In genomic region chr4:2511645-2512131, GRCh38 we compare ENCODE assay signal across 16 cellular contexts. TPM values are rescaled to one million over a fixed set of nuclear protein-coding genes. Genes with fewer than 3 reads are reported as not detected.
DNase-seq lines count a peak whose midpoint lies in the region; ATAC-seq and TF ChIP-seq lines count a peak whose summit lies in the region.
"Had no signal": no experiment of that assay in that cellular context is flagged by ENCODE, and none has a peak within 500 bp of the region (broad histone marks: within the 10 kb centered on the region; RNA-seq: fewer than 3 reads in every experiment).

No MANE protein-coding gene starts in this region.

- peaks cover 84% of the 10 kb centered on the region for H3K36me3 ChIP-seq in CD4-positive, CD25-positive, alpha-beta regulatory T cell (ENCODE audit: control insufficient read depth, insufficient read depth, low read length)
- H3K36me3 ChIP-seq in naive thymus-derived CD4-positive, alpha-beta T cell (ENCODE audit: control insufficient read depth in 2 of 3, insufficient read depth in 3 of 3, low read length in 3 of 3): peaks cover 11 to 82% (median 25%) of the 10 kb centered on the region in 3 experiments

- H3K4me1 ChIP-seq in CD4-positive, CD25-positive, alpha-beta regulatory T cell (ENCODE audit: control insufficient read depth, insufficient read depth, low read length, poor library complexity, severe bottlenecking): no peaks in the 10 kb centered on the region
- peaks cover 0 to 13% of the 10 kb centered on the region in 2 donors for H3K4me1 ChIP-seq in naive thymus-derived CD4-positive, alpha-beta T cell (ENCODE audit: control insufficient read depth in 2 of 2, insufficient read depth in 2 of 2, low read length in 2 of 2)

- H3K27me3 ChIP-seq in CD4-positive, CD25-positive, alpha-beta regulatory T cell (ENCODE audit: control insufficient read depth, insufficient read depth, low read length): no peaks in the 10 kb centered on the region
- no peaks in the 10 kb centered on the region for H3K27me3 ChIP-seq in naive thymus-derived CD4-positive, alpha-beta T cell (ENCODE audit: control insufficient read depth in 2 of 2, insufficient read depth in 2 of 2, low read length in 2 of 2)
- H3K27me3 ChIP-seq: sigmoid colon had no signal

- H3K9me3 ChIP-seq in CD4-positive, CD25-positive, alpha-beta regulatory T cell (ENCODE audit: control insufficient read depth in 2 of 2, low read length in 2 of 2): no peaks in the 10 kb centered on the region
- H3K9me3 ChIP-seq in naive thymus-derived CD4-positive, alpha-beta T cell (ENCODE audit: control insufficient read depth in 2 of 3, low read length in 3 of 3): no peaks in the 10 kb centered on the region
- H3K9me3 ChIP-seq: sigmoid colon had no signal

- peaks cover 11 to 18% (median 16%) of the 10 kb centered on the region in 4 donors for H3K4me1 Mint-ChIP-seq in CD4-positive, CD25-positive, alpha-beta regulatory T cell
- H3K4me1 Mint-ChIP-seq in activated CD8-positive, alpha-beta T cell treated with anti-CD3 and anti-CD28 coated beads for 36 hours (ENCODE audit: low read depth): peaks cover 10% of the 10 kb centered on the region
- H3K4me1 Mint-ChIP-seq in naive thymus-derived CD4-positive, alpha-beta T cell: peaks cover 0 to 15% (median 4%) of the 10 kb centered on the region in 7 donors

- CTCF ChIA-PET in activated CD8-positive, alpha-beta T cell treated with anti-CD3 and anti-CD28 coated beads for 36 hours (lab: Charles Lee): no interaction called here
- CTCF ChIA-PET in naive thymus-derived CD4-positive, alpha-beta T cell (lab: Charles Lee): interaction anchor here (0.6 kb wide), 1 partner anchor 368 kb away, joined by 3 read pairs; no protein-coding TSS in a partner anchor

- peak overlapping the region in 2 of 3 donors; percentile 59 to 74 for H3K27ac Mint-ChIP-seq in CD4-positive, CD25-positive, alpha-beta regulatory T cell
- H3K27ac Mint-ChIP-seq in activated CD8-positive, alpha-beta T cell treated with anti-CD3 and anti-CD28 coated beads for 36 hours: peak overlapping the region; percentile 41
- H3K27ac Mint-ChIP-seq in naive thymus-derived CD4-positive, alpha-beta T cell: peak overlapping the region in 6 of 9 donors; percentile 2 to 88 (median 44)

- H3K9me3 Mint-ChIP-seq in CD4-positive, CD25-positive, alpha-beta regulatory T cell: no peaks in the 10 kb centered on the region
- no peaks in the 10 kb centered on the region for H3K9me3 Mint-ChIP-seq in activated CD8-positive, alpha-beta T cell treated with anti-CD3 and anti-CD28 coated beads for 36 hours
- H3K9me3 Mint-ChIP-seq in naive thymus-derived CD4-positive, alpha-beta T cell: no peaks in the 10 kb centered on the region

- 0 out of 3 replicates have a peak, but pooled peaks have one; percentile 22 for TF ChIP-seq CTCF in GM12872 (IDR thresholded peaks at IDR 0.05; ENCODE audit: insufficient read depth, low read depth, low read length)
- TF ChIP-seq CTCF in activated CD8-positive, alpha-beta T cell treated with anti-CD3 and anti-CD28 coated beads for 36 hours (IDR thresholded peaks at IDR 0.05): no peak

- H3K36me3 Mint-ChIP-seq in CD4-positive, CD25-positive, alpha-beta regulatory T cell: peaks cover 34% of the 10 kb centered on the region
- peaks cover 56% of the 10 kb centered on the region for H3K36me3 Mint-ChIP-seq in activated CD8-positive, alpha-beta T cell treated with anti-CD3 and anti-CD28 coated beads for 36 hours (ENCODE audit: low read depth)
- H3K36me3 Mint-ChIP-seq in naive thymus-derived CD4-positive, alpha-beta T cell: peaks cover 3 to 49% (median 12%) of the 10 kb centered on the region in 5 donors

- POLR2A ChIA-PET in activated CD8-positive, alpha-beta T cell treated with anti-CD3 and anti-CD28 coated beads for 36 hours (lab: Charles Lee): interaction anchor here (0.8 kb wide), 1 partner anchor 18 kb away, joined by 3 read pairs; no protein-coding TSS in a partner anchor
- POLR2A ChIA-PET in naive thymus-derived CD4-positive, alpha-beta T cell (lab: Charles Lee): no interaction called here

- ATAC-seq in CD4-positive, CD25-positive, alpha-beta regulatory T cell (ENCODE audit: low read depth in 2 of 2): no peak
- ATAC-seq in activated CD8-positive, alpha-beta T cell treated with anti-CD3 and anti-CD28 coated beads for 36 hours: no peak
- peak; percentile 28 for ATAC-seq in naive thymus-derived CD4-positive, alpha-beta T cell
- ATAC-seq in HG03442 (IDR thresholded peaks at IDR 0.05; ENCODE audit: unreplicated experiment) (no peak), HG03135 (IDR thresholded peaks at IDR 0.05; ENCODE audit: unreplicated experiment) (no peak)
- ATAC-seq: activated CD4-positive, CD25-positive, alpha-beta regulatory T cell treated with anti-CD3 and anti-CD28 coated beads, Interleukin-2, amount 50 U/mL, for 24 hours had no signal

- no peak overlapping the region for H3K4me3 Mint-ChIP-seq in CD4-positive, CD25-positive, alpha-beta regulatory T cell
- H3K4me3 Mint-ChIP-seq in activated CD8-positive, alpha-beta T cell treated with anti-CD3 and anti-CD28 coated beads for 36 hours: no peak overlapping the region
- H3K4me3 Mint-ChIP-seq in naive thymus-derived CD4-positive, alpha-beta T cell: no peak overlapping the region

- intact Hi-C loops in activated CD8-positive, alpha-beta T cell treated with anti-CD3 and anti-CD28 coated beads for 36 hours (cut with micrococcal nuclease): no loop called here
- intact Hi-C loops in naive thymus-derived CD4-positive, alpha-beta T cell (cut with micrococcal nuclease): no loop called here

- no peak for DNase-seq in CD4-positive, CD25-positive, alpha-beta regulatory T cell
- DNase-seq in activated CD8-positive, alpha-beta T cell treated with anti-CD3 and anti-CD28 coated beads for 36 hours: no peak
- DNase-seq in naive thymus-derived CD4-positive, alpha-beta T cell: no peak
- DNase-seq in erythroblast (lab: John Stamatoyannopoulos, UW): no peak
- DNase-seq: activated T-cell treated with anti-CD3 and anti-CD28 coated beads for 4 hours; AML-193; Kasumi-1; NCI-H1105 treated with DMSO at 0.1 percent for 48 hours; NCI-H345; SHP77; sigmoid colon; stimulated activated CD4-positive, alpha-beta T cell treated with anti-CD3 and anti-CD28 coated beads, Interleukin-2, amount 100 ng/mL, for 24 hours had no signal

- H3K27me3 Mint-ChIP-seq in CD4-positive, CD25-positive, alpha-beta regulatory T cell: no peaks in the 10 kb centered on the region
- no peaks in the 10 kb centered on the region for H3K27me3 Mint-ChIP-seq in activated CD8-positive, alpha-beta T cell treated with anti-CD3 and anti-CD28 coated beads for 36 hours
- H3K27me3 Mint-ChIP-seq in naive thymus-derived CD4-positive, alpha-beta T cell: no peaks in the 10 kb centered on the region

- H3K4me3 ChIP-seq in CD4-positive, CD25-positive, alpha-beta regulatory T cell (ENCODE audit: low read depth, low read length): no peak overlapping the region
- H3K4me3 ChIP-seq in naive thymus-derived CD4-positive, alpha-beta T cell (ENCODE audit: low read length): no peak overlapping the region
- H3K4me3 ChIP-seq: sigmoid colon had no signal

- no peak for TF ChIP-seq POLR2A in erythroblast (IDR thresholded peaks at IDR 0.05; ENCODE audit: low read length)

- no peak overlapping the region for H3K27ac ChIP-seq in CD4-positive, CD25-positive, alpha-beta regulatory T cell (ENCODE audit: insufficient read depth, low read length, poor library complexity, severe bottlenecking)
- H3K27ac ChIP-seq in naive thymus-derived CD4-positive, alpha-beta T cell (ENCODE audit: low read depth, low read length): no peak overlapping the region
- H3K27ac ChIP-seq: sigmoid colon had no signal

RNA-seq across cellular contexts. Expression of gene FAM193A, which starts 24.8 kb away (rescaled TPM):
- total RNA-seq in CD4-positive, CD25-positive, alpha-beta regulatory T cell: 44.3 TPM
- polyA plus RNA-seq in CD4-positive, CD25-positive, alpha-beta regulatory T cell: 1 to 10 TPM in 2 of 4 donors, under 1 TPM in 2; 0.71 to 1.9 (median 1.3) TPM
- total RNA-seq in activated CD8-positive, alpha-beta T cell treated with anti-CD3 and anti-CD28 coated beads for 36 hours: 10 to 100 TPM; 22.4 to 22.9 TPM
- total RNA-seq in naive thymus-derived CD4-positive, alpha-beta T cell: 10 to 100 TPM; 32.8 to 47.2 (median 44.1) TPM
- polyA plus RNA-seq in naive thymus-derived CD4-positive, alpha-beta T cell: 1 to 10 TPM; 2.2 to 4.8 TPM

RNA-seq across cellular contexts. Expression of gene RNF4, which starts 42.8 kb away (rescaled TPM):
- total RNA-seq in CD4-positive, CD25-positive, alpha-beta regulatory T cell: 111 TPM
- 10 to 100 TPM; 72.0 to 94.4 (median 83.0) TPM for polyA plus RNA-seq in CD4-positive, CD25-positive, alpha-beta regulatory T cell
- total RNA-seq in activated CD8-positive, alpha-beta T cell treated with anti-CD3 and anti-CD28 coated beads for 36 hours: 10 to 100 TPM; 94.6 to 96.2 TPM
- total RNA-seq in naive thymus-derived CD4-positive, alpha-beta T cell: 100 to 1,000 TPM in 1 of 5 experiments, 10 to 100 TPM in 4; 80.7 to 101 (median 91.8) TPM
- polyA plus RNA-seq in naive thymus-derived CD4-positive, alpha-beta T cell: 10 to 100 TPM; 69.4 to 96.8 TPM
